In genomic region chr4:16443504-16444088, GRCh38 we compare ENCODE assay signal across 9 cellular contexts.
DNase-seq lines count a peak whose midpoint lies in the region; ATAC-seq and TF ChIP-seq lines count a peak whose summit lies in the region.
"Had no signal": no experiment of that assay in that cellular context is flagged by ENCODE, and none has a peak within 500 bp of the region (broad histone marks: within the 10 kb centered on the region; RNA-seq: fewer than 3 reads in every experiment).

No MANE protein-coding gene starts in this region.

- no peak overlapping the region for H3K4me3 Mint-ChIP-seq in stimulated activated naive B cell treated with anti-CD40 and anti-IgM and Interleukin-4, amounts not matched to agents 10 μg/mL and 1 μg/mL and 100 μg/mL, for 72 hours
- H3K4me3 Mint-ChIP-seq in T-helper 2 cell treated with Interferon-gamma antibody and Interleukin-4, amounts not matched to agents 5 μg/mL and 100 μg/mL, for 36 hours: no peak overlapping the region
- H3K4me3 Mint-ChIP-seq: memory B cell had no signal

- CTCF ChIA-PET in BJ (lab: Yijun Ruan, JAX): interaction anchor here (0.5 to 3.3 kb wide), 17 partner anchors 9 to 1024 kb away, joined by 3 to 20 read pairs (median 4); no protein-coding TSS in a partner anchor

- in situ Hi-C loops in SK-MEL-5 (cut with HindIII; ENCODE audit: low pct_unique_long_range_greater_than_20kb, low sequenced_read_pairs): no loop called here

- H3K9me3 Mint-ChIP-seq in stimulated activated naive B cell treated with anti-CD40 and anti-IgM and Interleukin-4, amounts not matched to agents 10 μg/mL and 1 μg/mL and 100 μg/mL, for 72 hours: peaks cover 3 to 4% of the 10 kb centered on the region in 2 donors
- no peaks in the 10 kb centered on the region for H3K9me3 Mint-ChIP-seq in T-helper 2 cell treated with Interferon-gamma antibody and Interleukin-4, amounts not matched to agents 5 μg/mL and 100 μg/mL, for 36 hours

- peak; percentile 72 for TF ChIP-seq CTCF in BJ (IDR thresholded peaks at IDR 0.05; ENCODE audit: insufficient read depth, low read depth, low read length)

- peaks cover 4 to 7% of the 10 kb centered on the region in 2 donors for H3K4me1 Mint-ChIP-seq in stimulated activated naive B cell treated with anti-CD40 and anti-IgM and Interleukin-4, amounts not matched to agents 10 μg/mL and 1 μg/mL and 100 μg/mL, for 72 hours
- no peaks in the 10 kb centered on the region for H3K4me1 Mint-ChIP-seq in T-helper 2 cell treated with Interferon-gamma antibody and Interleukin-4, amounts not matched to agents 5 μg/mL and 100 μg/mL, for 36 hours (ENCODE audit: low read depth)

- no peak overlapping the region for H3K27ac Mint-ChIP-seq in stimulated activated naive B cell treated with anti-CD40 and anti-IgM and Interleukin-4, amounts not matched to agents 10 μg/mL and 1 μg/mL and 100 μg/mL, for 72 hours
- H3K27ac Mint-ChIP-seq in T-helper 2 cell treated with Interferon-gamma antibody and Interleukin-4, amounts not matched to agents 5 μg/mL and 100 μg/mL, for 36 hours: no peak overlapping the region
- H3K27ac Mint-ChIP-seq: memory B cell had no signal

- no peak overlapping the region for H3K4me3 ChIP-seq in BJ (ENCODE audit: low read depth, low read length)

- DNase-seq in BJ (ENCODE audit: low read depth) (no peak), SK-MEL-5 (ENCODE audit: low read depth, low spot score) (peak; percentile 73), germinal center (ENCODE audit: low spot score) (peak; percentile 44), SHP77 (lab: John Stamatoyannopoulos, UW) (no peak)
- no peak for DNase-seq in stimulated activated naive B cell treated with anti-CD40 and anti-IgM and Interleukin-4, amounts not matched to agents 10 μg/mL and 1 μg/mL and 100 μg/mL, for 72 hours
- no peak for DNase-seq in T-helper 2 cell treated with Interferon-gamma antibody and Interleukin-4, amounts not matched to agents 5 μg/mL and 100 μg/mL, for 36 hours (ENCODE audit: low spot score)

- POLR2A ChIA-PET in BJ (lab: Charles Lee): no interaction called here

- H3K36me3 Mint-ChIP-seq in stimulated activated naive B cell treated with anti-CD40 and anti-IgM and Interleukin-4, amounts not matched to agents 10 μg/mL and 1 μg/mL and 100 μg/mL, for 72 hours: no peaks in the 10 kb centered on the region
- no peaks in the 10 kb centered on the region for H3K36me3 Mint-ChIP-seq in T-helper 2 cell treated with Interferon-gamma antibody and Interleukin-4, amounts not matched to agents 5 μg/mL and 100 μg/mL, for 36 hours (ENCODE audit: low read depth)
- H3K36me3 Mint-ChIP-seq: memory B cell had no signal

- H3K27me3 ChIP-seq in BJ (ENCODE audit: control insufficient read depth, insufficient read depth, low read length): peaks cover 4% of the 10 kb centered on the region

- peak; percentile 87 for ATAC-seq in GM18511 (IDR thresholded peaks at IDR 0.05; ENCODE audit: unreplicated experiment)
- ATAC-seq in HG03280 (IDR thresholded peaks at IDR 0.05; ENCODE audit: unreplicated experiment): peak; percentile 64
- ATAC-seq in stimulated activated naive B cell treated with anti-CD40 and anti-IgM and Interleukin-4, amounts not matched to agents 10 μg/mL and 1 μg/mL and 100 μg/mL, for 72 hours (replicated peaks): peak; percentile 71 to 72

- H3K36me3 ChIP-seq in BJ (ENCODE audit: control insufficient read depth, insufficient read depth, low read length): no peaks in the 10 kb centered on the region

- peaks cover 0 to 6% of the 10 kb centered on the region in 2 donors for H3K27me3 Mint-ChIP-seq in stimulated activated naive B cell treated with anti-CD40 and anti-IgM and Interleukin-4, amounts not matched to agents 10 μg/mL and 1 μg/mL and 100 μg/mL, for 72 hours
- H3K27me3 Mint-ChIP-seq in T-helper 2 cell treated with Interferon-gamma antibody and Interleukin-4, amounts not matched to agents 5 μg/mL and 100 μg/mL, for 36 hours (ENCODE audit: low read depth): no peaks in the 10 kb centered on the region
- H3K27me3 Mint-ChIP-seq: memory B cell had no signal

Comparison
In these comparisons a context has a peak if more than half of its experiments do, and no peak if none do; other contexts are left out.
1. DNase-seq: peak in SK-MEL-5 (single experiment) and germinal center (single experiment); none in BJ (single experiment), stimulated activated naive B cell treated with anti-CD40 and anti-IgM and Interleukin-4, amounts not matched to agents 10 μg/mL and 1 μg/mL and 100 μg/mL, for 72 hours (single experiment), T-helper 2 cell treated with Interferon-gamma antibody and Interleukin-4, amounts not matched to agents 5 μg/mL and 100 μg/mL, for 36 hours (single experiment) and SHP77 (0 of 2).
2. Peak in every context shown above with its lines, with median percentiles within 50 percentile points of each other: ATAC-seq.